In the genomic region with DNA sequence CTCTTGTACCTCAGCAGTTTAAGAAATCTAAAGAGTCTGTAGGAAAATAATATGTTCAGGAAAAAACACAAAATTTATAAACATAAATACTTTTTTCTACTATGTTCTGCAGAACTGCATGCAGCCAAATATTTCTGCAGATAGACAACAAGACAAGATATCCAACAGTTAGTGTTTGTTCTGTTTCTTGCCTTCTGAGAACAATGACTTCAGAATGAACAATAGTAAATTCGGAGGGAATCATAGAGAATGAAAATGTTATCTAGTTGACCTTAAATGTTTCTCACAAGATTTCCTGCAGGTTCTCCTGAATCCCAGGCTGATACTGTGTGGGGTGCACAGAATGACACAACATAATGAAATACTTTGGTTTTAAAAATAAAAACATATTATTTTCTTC, we compare ENCODE assay signal across 12 cellular contexts.
A peak's percentile ranks its signal among the peaks of the same experiment; 100 is the strongest.
DNase-seq lines count a peak whose midpoint lies in the region; ATAC-seq and TF ChIP-seq lines count a peak whose summit lies in the region.
"Had no signal": no experiment of that assay in that cellular context is flagged by ENCODE, and none has a peak within 500 bp of the region (broad histone marks: within the 10 kb centered on the region; RNA-seq: fewer than 3 reads in every experiment).

No MANE protein-coding gene starts in this region.

- no peak overlapping the region for H3K4me3 Mint-ChIP-seq in MCF 10A (ENCODE audit: unreplicated experiment)
- H3K4me3 Mint-ChIP-seq: CD4-positive, CD25-positive, alpha-beta regulatory T cell had no signal

- H3K27ac Mint-ChIP-seq in MCF 10A (ENCODE audit: low read depth, unreplicated experiment): no peak overlapping the region
- H3K27ac Mint-ChIP-seq: CD4-positive, CD25-positive, alpha-beta regulatory T cell had no signal

- TF ChIP-seq CTCF in MCF 10A (IDR thresholded peaks at IDR 0.05; ENCODE audit: unreplicated experiment): no peak

- intact Hi-C loops in MCF 10A (cut with micrococcal nuclease): no loop called here

- peak; percentile 35 for DNase-seq in NCI-H69 (lab: John Stamatoyannopoulos, UW)
- peak; percentile 54 for DNase-seq in medulla oblongata (ENCODE audit: extremely low spot score)
- DNase-seq in KG1 (lab: John Stamatoyannopoulos, UW): no peak
- no peak for DNase-seq in MCF 10A (ENCODE audit: unreplicated experiment)
- no peak for DNase-seq in stimulated activated CD4-positive, alpha-beta T cell treated with anti-CD3 and anti-CD28 coated beads, Interleukin-2, amount 100 ng/mL, for 48 hours
- DNase-seq: ACHN; Calu3; CD4-positive, CD25-positive, alpha-beta regulatory T cell; DMS 273 treated with DMSO at 0.1 percent for 48 hours had no signal

- no TSS peak for BruUV-seq in MCF 10A (replicated peaks; lab: Mats Ljungman, UMichigan)

- H3K27me3 Mint-ChIP-seq in MCF 10A (ENCODE audit: insufficient read depth, unreplicated experiment): no peaks in the 10 kb centered on the region
- H3K27me3 Mint-ChIP-seq: CD4-positive, CD25-positive, alpha-beta regulatory T cell had no signal

- no peaks in the 10 kb centered on the region for H3K9me3 Mint-ChIP-seq in MCF 10A (ENCODE audit: unreplicated experiment)

- H3K4me1 Mint-ChIP-seq in MCF 10A (ENCODE audit: insufficient read depth, unreplicated experiment): peaks cover 17% of the 10 kb centered on the region

- no peaks in the 10 kb centered on the region for H3K36me3 Mint-ChIP-seq in MCF 10A (ENCODE audit: insufficient read depth, unreplicated experiment)
- H3K36me3 Mint-ChIP-seq: CD4-positive, CD25-positive, alpha-beta regulatory T cell had no signal

- peak overlapping the region; percentile 78 for H3K27ac ChIP-seq in cingulate gyrus (ENCODE audit: low read depth, low read length)
- H3K27ac ChIP-seq: BLaER1 treated with 17β-estradiol and CSF1 and Interleukin-3, amounts not matched to agents 10 nM and 100 nM had no signal

- POLR2A ChIA-PET in MCF 10A (lab: Yijun Ruan, JAX): no interaction called here

- CTCF ChIA-PET in MCF 10A (lab: Yijun Ruan, JAX): interaction anchor here (0.6 to 0.9 kb wide), 2 partner anchors 10 to 32 kb away, joined by 4 to 5 read pairs; no protein-coding TSS in a partner anchor

- ATAC-seq in GM21360 (IDR thresholded peaks at IDR 0.05; ENCODE audit: unreplicated experiment): no peak

Comparison
In these comparisons a context has a peak if more than half of its experiments do, and no peak if none do; other contexts are left out.
1. DNase-seq: peak in NCI-H69 (single experiment) and medulla oblongata (single experiment); none in KG1 (single experiment), MCF 10A (single experiment) and stimulated activated CD4-positive, alpha-beta T cell treated with anti-CD3 and anti-CD28 coated beads, Interleukin-2, amount 100 ng/mL, for 48 hours (0 of 2).